17 cellular contexts compared by ENCODE assay signal in genomic region chr1:227905573-227906487, GRCh38. TPM values are rescaled to one million over a fixed set of nuclear protein-coding genes. Genes with fewer than 3 reads are reported as not detected.
"Had no signal": no experiment of that assay in that cellular context is flagged by ENCODE, and none has a peak within 500 bp of the region (broad histone marks: within the 10 kb centered on the region; RNA-seq: fewer than 3 reads in every experiment).

No MANE protein-coding gene starts in this region.

- H3K27me3 ChIP-seq: esophagus muscularis mucosa, gastroesophageal sphincter, heart right ventricle, ovary, sigmoid colon had no signal

- H3K27ac ChIP-seq: esophagus muscularis mucosa, gastroesophageal sphincter, heart right ventricle, ovary, sigmoid colon, thoracic aorta had no signal

- H3K9me3 Mint-ChIP-seq: activated naive CD4-positive, alpha-beta T cell treated with anti-CD3 and anti-CD28 coated beads, Interleukin-2, amount 50 U/mL, for 24 hours; naive thymus-derived CD8-positive, alpha-beta T cell; stimulated activated effector memory CD8-positive, alpha-beta T cell treated with anti-CD3 and anti-CD28 coated beads, Interleukin-12 subunit alpha, Interleukin-12 subunit beta, amount 100 ng/mL, for 72 hours; T-helper 2 cell treated with Interferon-gamma antibody and Interleukin-4, amounts not matched to agents 5 μg/mL and 100 μg/mL, for 36 hours; WTC11 had no signal

- H3K9me3 ChIP-seq: esophagus muscularis mucosa, gastroesophageal sphincter, heart right ventricle, ovary, sigmoid colon, thoracic aorta had no signal

- H3K4me3 ChIP-seq: esophagus muscularis mucosa, gastroesophageal sphincter, heart right ventricle, ovary, sigmoid colon, thoracic aorta had no signal

- ATAC-seq: activated CD4-positive, alpha-beta T cell treated with anti-CD3 and anti-CD28 coated beads for 36 hours; gastroesophageal sphincter; heart right ventricle; naive thymus-derived CD8-positive, alpha-beta T cell; stimulated activated effector memory CD8-positive, alpha-beta T cell treated with anti-CD3 and anti-CD28 coated beads, Interleukin-12 subunit alpha, Interleukin-12 subunit beta, amount 100 ng/mL, for 72 hours; WTC11 had no signal

- H3K27me3 Mint-ChIP-seq: activated CD4-positive, alpha-beta T cell treated with anti-CD3 and anti-CD28 coated beads for 36 hours; activated naive CD4-positive, alpha-beta T cell treated with anti-CD3 and anti-CD28 coated beads, Interleukin-2, amount 50 U/mL, for 24 hours had no signal

- H3K4me1 ChIP-seq: esophagus muscularis mucosa, gastroesophageal sphincter, heart right ventricle, sigmoid colon had no signal

- H3K27ac Mint-ChIP-seq: activated CD4-positive, alpha-beta T cell treated with anti-CD3 and anti-CD28 coated beads for 36 hours; activated naive CD4-positive, alpha-beta T cell treated with anti-CD3 and anti-CD28 coated beads, Interleukin-2, amount 50 U/mL, for 24 hours; naive thymus-derived CD8-positive, alpha-beta T cell; stimulated activated effector memory CD8-positive, alpha-beta T cell treated with anti-CD3 and anti-CD28 coated beads, Interleukin-12 subunit alpha, Interleukin-12 subunit beta, amount 100 ng/mL, for 72 hours; T-helper 2 cell treated with Interferon-gamma antibody and Interleukin-4, amounts not matched to agents 5 μg/mL and 100 μg/mL, for 36 hours; WTC11 had no signal

- H3K4me3 Mint-ChIP-seq: activated CD4-positive, alpha-beta T cell treated with anti-CD3 and anti-CD28 coated beads for 36 hours; activated naive CD4-positive, alpha-beta T cell treated with anti-CD3 and anti-CD28 coated beads, Interleukin-2, amount 50 U/mL, for 24 hours; naive thymus-derived CD8-positive, alpha-beta T cell; stimulated activated effector memory CD8-positive, alpha-beta T cell treated with anti-CD3 and anti-CD28 coated beads, Interleukin-12 subunit alpha, Interleukin-12 subunit beta, amount 100 ng/mL, for 72 hours; T-helper 2 cell treated with Interferon-gamma antibody and Interleukin-4, amounts not matched to agents 5 μg/mL and 100 μg/mL, for 36 hours; WTC11 had no signal

- H3K36me3 ChIP-seq: esophagus muscularis mucosa, gastroesophageal sphincter, heart right ventricle, ovary, sigmoid colon, thoracic aorta had no signal

- DNase-seq: activated CD4-positive, alpha-beta T cell treated with anti-CD3 and anti-CD28 coated beads for 36 hours; activated CD4-positive, alpha-beta T cell treated with anti-CD3 and anti-CD28 coated beads, Interleukin-2, amount 50 U/mL, for 48 hours; activated gamma-delta T cell; effector CD4-positive, alpha-beta T cell; mesendoderm; naive thymus-derived CD8-positive, alpha-beta T cell; ovary; sigmoid colon; stimulated activated CD4-positive, alpha-beta T cell treated with anti-CD3 and anti-CD28 coated beads, Interleukin-4, amount 100 ng/mL, for 24 hours had no signal

- H3K36me3 Mint-ChIP-seq: activated naive CD4-positive, alpha-beta T cell treated with anti-CD3 and anti-CD28 coated beads, Interleukin-2, amount 50 U/mL, for 24 hours; naive thymus-derived CD8-positive, alpha-beta T cell; stimulated activated effector memory CD8-positive, alpha-beta T cell treated with anti-CD3 and anti-CD28 coated beads, Interleukin-12 subunit alpha, Interleukin-12 subunit beta, amount 100 ng/mL, for 72 hours; WTC11 had no signal

- H3K4me1 Mint-ChIP-seq: activated naive CD4-positive, alpha-beta T cell treated with anti-CD3 and anti-CD28 coated beads, Interleukin-2, amount 50 U/mL, for 24 hours had no signal

RNA-seq across cellular contexts. Expression of gene WNT9A, which starts 41.9 kb away (rescaled TPM):
- total RNA-seq: naive thymus-derived CD8-positive, alpha-beta T cell had no signal
- polyA plus RNA-seq: naive thymus-derived CD8-positive, alpha-beta T cell had no signal
